ENCODE assay signal across 23 cellular contexts in the genomic region with DNA sequence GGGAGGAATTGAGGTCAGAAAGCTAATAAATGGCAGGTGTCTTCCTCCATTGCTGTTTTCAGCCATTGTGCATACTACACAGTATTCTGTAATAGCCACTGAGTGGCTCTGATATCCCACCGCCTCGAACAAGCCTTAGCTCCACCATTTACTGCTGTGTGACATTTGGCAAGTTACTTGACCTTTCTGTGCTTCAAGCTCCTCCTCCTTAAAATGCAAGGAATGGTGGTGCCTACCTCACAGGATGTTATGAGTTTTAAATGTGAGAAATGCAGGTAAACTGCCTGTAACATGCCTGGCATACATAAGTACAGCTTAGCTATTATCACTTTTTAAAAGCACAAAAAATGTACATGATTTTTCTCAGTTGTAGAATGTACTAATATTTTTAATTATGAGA.
"Had no signal": no experiment of that assay in that cellular context is flagged by ENCODE, and none has a peak within 500 bp of the region (broad histone marks: within the 10 kb centered on the region; RNA-seq: fewer than 3 reads in every experiment).

No MANE protein-coding gene starts in this region.

- H3K27me3 Mint-ChIP-seq: dendritic cell treated with granulocyte-macrophage colony-stimulating factor and Interleukin-4, amounts not matched to agents 40 ng/mL and 50 ng/mL, for 4 days; stimulated activated memory B cell treated with anti-CD40 and anti-IgM and Interleukin-4, amounts not matched to agents 10 μg/mL and 1 μg/mL and 100 μg/mL, for 72 hours; stimulated activated naive CD8-positive, alpha-beta T cell treated with anti-CD3 and anti-CD28 coated beads, Interleukin-15, Interleukin-2, amounts not matched to agents 100 ng/mL and 50 ng/mL, for 24 hours had no signal

- H3K4me1 Mint-ChIP-seq: endodermal cell had no signal

- H3K4me1 ChIP-seq: gastrocnemius medialis, psoas muscle, tibial artery, uterus had no signal

- H3K9me3 Mint-ChIP-seq: dendritic cell treated with granulocyte-macrophage colony-stimulating factor and Interleukin-4, amounts not matched to agents 40 ng/mL and 50 ng/mL, for 4 days; endodermal cell; stimulated activated memory B cell treated with anti-CD40 and anti-IgM and Interleukin-4, amounts not matched to agents 10 μg/mL and 1 μg/mL and 100 μg/mL, for 72 hours had no signal

- H3K36me3 Mint-ChIP-seq: naive thymus-derived CD8-positive, alpha-beta T cell had no signal

- H3K27ac ChIP-seq: gastrocnemius medialis, heart right ventricle, neutrophil, psoas muscle, spleen, tibial artery, upper lobe of left lung, uterus had no signal

- H3K27me3 ChIP-seq: gastrocnemius medialis, heart right ventricle, neutrophil, spleen, tibial artery, upper lobe of left lung, uterus had no signal

- ATAC-seq: gastrocnemius medialis; heart right ventricle; naive thymus-derived CD8-positive, alpha-beta T cell; psoas muscle; sciatic nerve; stimulated activated memory B cell treated with anti-CD40 and anti-IgM and Interleukin-4, amounts not matched to agents 10 μg/mL and 1 μg/mL and 100 μg/mL, for 72 hours had no signal

- H3K27ac Mint-ChIP-seq: dendritic cell treated with granulocyte-macrophage colony-stimulating factor and Interleukin-4, amounts not matched to agents 40 ng/mL and 50 ng/mL, for 4 days; endodermal cell; naive thymus-derived CD8-positive, alpha-beta T cell; stimulated activated memory B cell treated with anti-CD40 and anti-IgM and Interleukin-4, amounts not matched to agents 10 μg/mL and 1 μg/mL and 100 μg/mL, for 72 hours; stimulated activated naive CD8-positive, alpha-beta T cell treated with anti-CD3 and anti-CD28 coated beads, Interleukin-15, Interleukin-2, amounts not matched to agents 100 ng/mL and 50 ng/mL, for 24 hours had no signal

- H3K4me3 Mint-ChIP-seq: dendritic cell treated with granulocyte-macrophage colony-stimulating factor and Interleukin-4, amounts not matched to agents 40 ng/mL and 50 ng/mL, for 4 days; endodermal cell; naive thymus-derived CD8-positive, alpha-beta T cell; stimulated activated memory B cell treated with anti-CD40 and anti-IgM and Interleukin-4, amounts not matched to agents 10 μg/mL and 1 μg/mL and 100 μg/mL, for 72 hours; stimulated activated naive CD8-positive, alpha-beta T cell treated with anti-CD3 and anti-CD28 coated beads, Interleukin-15, Interleukin-2, amounts not matched to agents 100 ng/mL and 50 ng/mL, for 24 hours had no signal

- FAIRE-seq: endothelial cell of umbilical vein had no signal

- H3K9me3 ChIP-seq: gastrocnemius medialis, mucosa of descending colon, neutrophil, psoas muscle, tibial artery, upper lobe of left lung, uterus had no signal

- H3K36me3 ChIP-seq: gastrocnemius medialis, heart right ventricle, neutrophil, tibial artery, upper lobe of left lung, uterus had no signal

- H3K4me3 ChIP-seq: gastrocnemius medialis, heart right ventricle, mucosa of descending colon, psoas muscle, spleen, tibial artery, upper lobe of left lung, uterus had no signal

- DNase-seq: endodermal cell; erythroblast; gastrocnemius medialis; heart right ventricle; hypothalamus; mammary epithelial cell; mucosa of descending colon; naive thymus-derived CD8-positive, alpha-beta T cell; psoas muscle; retina; spleen; stimulated activated CD4-positive, alpha-beta T cell treated with anti-CD3 and anti-CD28 coated beads, Interleukin-15, amount 100 ng/mL, for 24 hours; stimulated activated CD4-positive, alpha-beta T cell treated with anti-CD3 and anti-CD28 coated beads, Interleukin-1b, Interleukin-23, amount 100 ng/mL, for 48 hours; stimulated activated CD4-positive, alpha-beta T cell treated with anti-CD3 and anti-CD28 coated beads, Interleukin-4, amount 100 ng/mL, for 24 hours; tibial artery; upper lobe of left lung; uterus had no signal
